Comparison of ENCODE assay signal across 9 cellular contexts in genomic region chr10:62735464-62736188, GRCh38.
DNase-seq lines count a peak whose midpoint lies in the region; ATAC-seq and TF ChIP-seq lines count a peak whose summit lies in the region.
"Had no signal": no experiment of that assay in that cellular context is flagged by ENCODE, and none has a peak within 500 bp of the region (broad histone marks: within the 10 kb centered on the region; RNA-seq: fewer than 3 reads in every experiment).

No MANE protein-coding gene starts in this region.

- no peaks in the 10 kb centered on the region for H3K36me3 Mint-ChIP-seq in activated CD8-positive, alpha-beta T cell treated with anti-CD3 and anti-CD28 coated beads for 36 hours (ENCODE audit: low read depth)
- H3K36me3 Mint-ChIP-seq in activated CD8-positive, alpha-beta T cell treated with anti-CD3 and anti-CD28 coated beads, Interleukin-2, amount 10 ng/mL, durations not matched to agents 7 days and 5 days (ENCODE audit: low read depth): no peaks in the 10 kb centered on the region

- no peak overlapping the region for H3K27ac Mint-ChIP-seq in activated CD8-positive, alpha-beta T cell treated with anti-CD3 and anti-CD28 coated beads for 36 hours
- H3K27ac Mint-ChIP-seq in activated CD8-positive, alpha-beta T cell treated with anti-CD3 and anti-CD28 coated beads, Interleukin-2, amount 10 ng/mL, durations not matched to agents 7 days and 5 days: no peak overlapping the region
- H3K27ac Mint-ChIP-seq: nephron had no signal

- POLR2A ChIA-PET in activated CD8-positive, alpha-beta T cell treated with anti-CD3 and anti-CD28 coated beads for 36 hours (lab: Charles Lee): interaction anchor here (1.2 to 5.4 kb wide), 5 partner anchors 11 to 81 kb away, joined by 3 to 46 read pairs (median 6); partner anchors contain the start of gene EGR2
- POLR2A ChIA-PET in activated CD8-positive, alpha-beta T cell treated with anti-CD3 and anti-CD28 coated beads, Interleukin-2, amount 10 ng/mL, durations not matched to agents 7 days and 5 days (lab: Charles Lee): interaction anchor here (0.6 to 3.9 kb wide), 3 partner anchors 81 to 120 kb away, joined by 3 to 28 read pairs (median 5); partner anchors contain the start of gene EGR2

- intact Hi-C loops in activated CD8-positive, alpha-beta T cell treated with anti-CD3 and anti-CD28 coated beads for 36 hours (cut with micrococcal nuclease): loop anchor here (1.0 kb wide), 1 partner anchor 76 kb away; no protein-coding TSS in a partner anchor

- peak; percentile 8 for ATAC-seq in activated CD8-positive, alpha-beta T cell treated with anti-CD3 and anti-CD28 coated beads for 36 hours
- ATAC-seq in activated CD8-positive, alpha-beta T cell treated with anti-CD3 and anti-CD28 coated beads, Interleukin-2, amount 10 ng/mL, durations not matched to agents 7 days and 5 days: no peak
- ATAC-seq in HG02642 (IDR thresholded peaks at IDR 0.05; ENCODE audit: poor library complexity, unreplicated experiment): peak; percentile 56

- peaks cover 1% of the 10 kb centered on the region for H3K27me3 Mint-ChIP-seq in activated CD8-positive, alpha-beta T cell treated with anti-CD3 and anti-CD28 coated beads for 36 hours
- peaks cover 4% of the 10 kb centered on the region for H3K27me3 Mint-ChIP-seq in activated CD8-positive, alpha-beta T cell treated with anti-CD3 and anti-CD28 coated beads, Interleukin-2, amount 10 ng/mL, durations not matched to agents 7 days and 5 days (ENCODE audit: low read depth)

- H3K9me3 Mint-ChIP-seq in activated CD8-positive, alpha-beta T cell treated with anti-CD3 and anti-CD28 coated beads for 36 hours: no peaks in the 10 kb centered on the region
- H3K9me3 Mint-ChIP-seq in activated CD8-positive, alpha-beta T cell treated with anti-CD3 and anti-CD28 coated beads, Interleukin-2, amount 10 ng/mL, durations not matched to agents 7 days and 5 days (ENCODE audit: insufficient read depth): peaks cover 2% of the 10 kb centered on the region
- H3K9me3 Mint-ChIP-seq: nephron had no signal

- no peak overlapping the region for H3K4me3 Mint-ChIP-seq in activated CD8-positive, alpha-beta T cell treated with anti-CD3 and anti-CD28 coated beads for 36 hours
- no peak overlapping the region for H3K4me3 Mint-ChIP-seq in activated CD8-positive, alpha-beta T cell treated with anti-CD3 and anti-CD28 coated beads, Interleukin-2, amount 10 ng/mL, durations not matched to agents 7 days and 5 days
- H3K4me3 Mint-ChIP-seq: nephron had no signal

- H3K4me1 Mint-ChIP-seq in activated CD8-positive, alpha-beta T cell treated with anti-CD3 and anti-CD28 coated beads for 36 hours (ENCODE audit: low read depth): peaks cover 11% of the 10 kb centered on the region
- H3K4me1 Mint-ChIP-seq in activated CD8-positive, alpha-beta T cell treated with anti-CD3 and anti-CD28 coated beads, Interleukin-2, amount 10 ng/mL, durations not matched to agents 7 days and 5 days (ENCODE audit: low read depth): peaks cover 2% of the 10 kb centered on the region
- H3K4me1 Mint-ChIP-seq: nephron had no signal

- DNase-seq in activated CD8-positive, alpha-beta T cell treated with anti-CD3 and anti-CD28 coated beads for 36 hours: peak; percentile 56
- DNase-seq in activated CD8-positive, alpha-beta T cell treated with anti-CD3 and anti-CD28 coated beads, Interleukin-2, amount 10 ng/mL, durations not matched to agents 7 days and 5 days: no peak
- DNase-seq in NCI-H226 (peak; percentile 59), renal cortical epithelial cell (ENCODE audit: low read depth) (peak; percentile 66), ecto neural progenitor cell (ENCODE audit: low spot score) (no peak), NCI-H128 (lab: John Stamatoyannopoulos, UW; ENCODE audit: unreplicated experiment) (no peak), HPDE6-E6E7 (ENCODE audit: extremely low spot score) (no peak)

- CTCF ChIA-PET in activated CD8-positive, alpha-beta T cell treated with anti-CD3 and anti-CD28 coated beads for 36 hours (lab: Charles Lee): interaction anchor here (0.8 to 6.5 kb wide), 8 partner anchors 14 to 124 kb away, joined by 3 to 35 read pairs (median 6); partner anchors contain the start of genes ADO and EGR2
- CTCF ChIA-PET in activated CD8-positive, alpha-beta T cell treated with anti-CD3 and anti-CD28 coated beads, Interleukin-2, amount 10 ng/mL, durations not matched to agents 7 days and 5 days (lab: Charles Lee): interaction anchor here (0.5 to 4.7 kb wide), 7 partner anchors 11 to 125 kb away, joined by 3 to 39 read pairs (median 7); partner anchors contain the start of gene EGR2

- no peak for TF ChIP-seq CTCF in activated CD8-positive, alpha-beta T cell treated with anti-CD3 and anti-CD28 coated beads for 36 hours (IDR thresholded peaks at IDR 0.05)

Comparison
In these comparisons a context has a peak if more than half of its experiments do, and no peak if none do; other contexts are left out.
1. DNase-seq: peak in activated CD8-positive, alpha-beta T cell treated with anti-CD3 and anti-CD28 coated beads for 36 hours (single experiment), NCI-H226 (single experiment) and renal cortical epithelial cell (single experiment); none in activated CD8-positive, alpha-beta T cell treated with anti-CD3 and anti-CD28 coated beads, Interleukin-2, amount 10 ng/mL, durations not matched to agents 7 days and 5 days (single experiment), ecto neural progenitor cell (single experiment), NCI-H128 (single experiment) and HPDE6-E6E7 (single experiment).